Comparison of ENCODE assay signal across 38 cellular contexts in the genomic region with DNA sequence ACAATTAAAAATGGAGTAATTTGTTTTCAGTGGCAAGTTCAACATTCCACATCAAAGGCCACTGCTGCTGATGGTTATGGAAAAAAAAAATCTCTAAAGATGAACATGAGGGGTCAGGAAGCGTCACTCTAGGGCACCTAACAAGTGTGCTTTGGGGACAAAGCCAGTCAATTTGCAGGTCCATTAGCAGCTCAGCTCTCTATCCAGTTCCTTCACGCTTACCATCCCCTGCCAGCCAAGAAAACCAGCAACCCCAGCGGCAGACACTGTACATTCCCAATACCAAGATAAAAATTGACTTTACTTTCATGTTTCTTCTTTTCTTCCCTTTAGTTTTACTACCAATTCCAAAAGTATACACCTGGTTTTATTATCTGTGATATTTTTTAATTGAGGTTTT. TPM values are rescaled to one million over a fixed set of nuclear protein-coding genes. Genes with fewer than 3 reads are reported as not detected.
"Had no signal": no experiment of that assay in that cellular context is flagged by ENCODE, and none has a peak within 500 bp of the region (broad histone marks: within the 10 kb centered on the region; RNA-seq: fewer than 3 reads in every experiment).

No MANE protein-coding gene starts in this region.

- H3K27me3 Mint-ChIP-seq: activated CD4-positive, alpha-beta T cell treated with anti-CD3 and anti-CD28 coated beads, Interleukin-2, amount 10 ng/mL, durations not matched to agents 7 days and 5 days; activated T-cell treated with anti-CD3 and anti-CD28 coated beads, Interleukin-2, amount 50 U/mL, for 24 hours; effector memory CD8-positive, alpha-beta T cell; T-helper 17 cell had no signal

- H3K4me3 Mint-ChIP-seq: activated CD4-positive, alpha-beta memory T cell treated with anti-CD3 and anti-CD28 coated beads, Interleukin-2, amount 10 ng/mL, durations not matched to agents 7 days and 5 days; activated CD4-positive, alpha-beta T cell treated with anti-CD3 and anti-CD28 coated beads, Interleukin-2, amount 10 ng/mL, durations not matched to agents 7 days and 5 days; activated naive CD8-positive, alpha-beta T cell; activated T-cell treated with anti-CD3 and anti-CD28 coated beads, Interleukin-2, amount 50 U/mL, for 24 hours; activated T-cell treated with anti-CD3 and anti-CD28 coated beads, Interleukin-2, amount 50 U/mL, for 72 hours; effector memory CD8-positive, alpha-beta T cell; T-helper 17 cell; T-helper 2 cell treated with Interferon-gamma antibody and Interleukin-4, amounts not matched to agents 5 μg/mL and 100 μg/mL, for 36 hours had no signal

- H3K27ac ChIP-seq: body of pancreas, epithelial cell of prostate, esophagus squamous epithelium, gastroesophageal sphincter had no signal

- H3K4me1 Mint-ChIP-seq: activated CD4-positive, alpha-beta memory T cell treated with anti-CD3 and anti-CD28 coated beads, Interleukin-2, amount 10 ng/mL, durations not matched to agents 7 days and 5 days; activated CD4-positive, alpha-beta T cell treated with anti-CD3 and anti-CD28 coated beads, Interleukin-2, amount 10 ng/mL, durations not matched to agents 7 days and 5 days; T-helper 17 cell had no signal

- FAIRE-seq: colon, endometrium, endothelial cell of umbilical vein had no signal

- H3K9me3 Mint-ChIP-seq: activated CD4-positive, alpha-beta memory T cell treated with anti-CD3 and anti-CD28 coated beads, Interleukin-2, amount 10 ng/mL, durations not matched to agents 7 days and 5 days; activated CD4-positive, alpha-beta T cell treated with anti-CD3 and anti-CD28 coated beads, Interleukin-2, amount 10 ng/mL, durations not matched to agents 7 days and 5 days; activated T-cell treated with anti-CD3 and anti-CD28 coated beads, Interleukin-2, amount 50 U/mL, for 24 hours; activated T-cell treated with anti-CD3 and anti-CD28 coated beads, Interleukin-2, amount 50 U/mL, for 72 hours; T-helper 2 cell treated with Interferon-gamma antibody and Interleukin-4, amounts not matched to agents 5 μg/mL and 100 μg/mL, for 36 hours had no signal

- H3K27me3 ChIP-seq: body of pancreas, esophagus squamous epithelium, gastroesophageal sphincter had no signal

- H3K27ac Mint-ChIP-seq: activated CD4-positive, alpha-beta memory T cell treated with anti-CD3 and anti-CD28 coated beads, Interleukin-2, amount 10 ng/mL, durations not matched to agents 7 days and 5 days; activated CD4-positive, alpha-beta T cell treated with anti-CD3 and anti-CD28 coated beads, Interleukin-2, amount 10 ng/mL, durations not matched to agents 7 days and 5 days; activated naive CD8-positive, alpha-beta T cell; activated T-cell treated with anti-CD3 and anti-CD28 coated beads, Interleukin-2, amount 50 U/mL, for 24 hours; activated T-cell treated with anti-CD3 and anti-CD28 coated beads, Interleukin-2, amount 50 U/mL, for 72 hours; effector memory CD8-positive, alpha-beta T cell; T-helper 17 cell; T-helper 2 cell treated with Interferon-gamma antibody and Interleukin-4, amounts not matched to agents 5 μg/mL and 100 μg/mL, for 36 hours had no signal

- H3K4me3 ChIP-seq: body of pancreas, esophagus squamous epithelium, gastroesophageal sphincter had no signal

- H3K9me3 ChIP-seq: body of pancreas, esophagus squamous epithelium, gastroesophageal sphincter had no signal

- DNase-seq: activated CD4-positive, alpha-beta memory T cell treated with anti-CD3 and anti-CD28 coated beads, Interleukin-2, amount 10 ng/mL, durations not matched to agents 7 days and 5 days; activated CD4-positive, alpha-beta T cell treated with anti-CD3 and anti-CD28 coated beads for 1 hour; activated CD4-positive, alpha-beta T cell treated with anti-CD3 and anti-CD28 coated beads for 4 hours; activated CD4-positive, alpha-beta T cell treated with anti-CD3 and anti-CD28 coated beads, Interleukin-2, amount 10 ng/mL, durations not matched to agents 7 days and 5 days; activated CD4-positive, alpha-beta T cell treated with anti-CD3 and anti-CD28 coated beads, Interleukin-2, amount 50 U/mL, for 4 hours; activated CD8-positive, alpha-beta memory T cell treated with anti-CD3 and anti-CD28 coated beads, Interleukin-2, amount 50 U/mL, for 48 hours; activated gamma-delta T cell; activated naive CD4-positive, alpha-beta T cell; activated naive CD4-positive, alpha-beta T cell treated with anti-CD3 and anti-CD28 coated beads, Interleukin-2, amount 50 U/mL, for 16 hours; activated T-cell treated with anti-CD3 and anti-CD28 coated beads for 4 hours; activated T-cell treated with anti-CD3 and anti-CD28 coated beads, Interleukin-2, amount 50 U/mL, for 24 hours; activated T-cell treated with anti-CD3 and anti-CD28 coated beads, Interleukin-2, amount 50 U/mL, for 72 hours; amniotic stem cell; anterior cingulate cortex; body of pancreas; caudate nucleus; cortex of kidney; dermis blood vessel endothelial cell; effector CD4-positive, alpha-beta T cell; effector memory CD8-positive, alpha-beta T cell; esophagus squamous epithelium; foreskin melanocyte; T-helper 1 cell; T-helper 17 cell; T1000 had no signal

- H3K36me3 Mint-ChIP-seq: activated naive CD8-positive, alpha-beta T cell had no signal

- H3K36me3 ChIP-seq: esophagus squamous epithelium, gastroesophageal sphincter had no signal

- H3K4me1 ChIP-seq: body of pancreas, esophagus squamous epithelium, gastroesophageal sphincter had no signal

- ATAC-seq: activated T-cell treated with anti-CD3 and anti-CD28 coated beads, Interleukin-2, amount 50 U/mL, for 72 hours; body of pancreas; effector memory CD8-positive, alpha-beta T cell; gastroesophageal sphincter; T-helper 17 cell had no signal

RNA-seq across cellular contexts. Expression of a gene that starts 10.1 kb away (rescaled TPM):
- total RNA-seq: activated CD4-positive, alpha-beta memory T cell treated with anti-CD3 and anti-CD28 coated beads, Interleukin-2, amount 10 ng/mL, durations not matched to agents 7 days and 5 days; activated CD4-positive, alpha-beta T cell treated with anti-CD3 and anti-CD28 coated beads, Interleukin-2, amount 10 ng/mL, durations not matched to agents 7 days and 5 days; activated T-cell treated with anti-CD3 and anti-CD28 coated beads, Interleukin-2, amount 50 U/mL, for 72 hours; chondrocyte; dermis blood vessel endothelial cell; endothelial cell of umbilical vein; esophagus squamous epithelium; fibroblast of lung; fibroblast of villous mesenchyme; gastroesophageal sphincter; glomerular endothelial cell; T-helper 17 cell had no signal
- polyA plus RNA-seq: endothelial cell of umbilical vein, fibroblast of lung had no signal

RNA-seq across cellular contexts. Expression of a gene that starts 58.3 kb away (rescaled TPM):
- total RNA-seq: activated CD4-positive, alpha-beta memory T cell treated with anti-CD3 and anti-CD28 coated beads, Interleukin-2, amount 10 ng/mL, durations not matched to agents 7 days and 5 days; activated CD4-positive, alpha-beta T cell treated with anti-CD3 and anti-CD28 coated beads, Interleukin-2, amount 10 ng/mL, durations not matched to agents 7 days and 5 days; activated T-cell treated with anti-CD3 and anti-CD28 coated beads, Interleukin-2, amount 50 U/mL, for 72 hours; body of pancreas; chondrocyte; dermis blood vessel endothelial cell; endothelial cell of umbilical vein; esophagus squamous epithelium; fibroblast of lung; fibroblast of villous mesenchyme; gastroesophageal sphincter; glomerular endothelial cell; T-helper 17 cell had no signal
- polyA plus RNA-seq: adipose tissue, endothelial cell of umbilical vein, esophagus, fibroblast of lung had no signal
